In the genomic region with DNA sequence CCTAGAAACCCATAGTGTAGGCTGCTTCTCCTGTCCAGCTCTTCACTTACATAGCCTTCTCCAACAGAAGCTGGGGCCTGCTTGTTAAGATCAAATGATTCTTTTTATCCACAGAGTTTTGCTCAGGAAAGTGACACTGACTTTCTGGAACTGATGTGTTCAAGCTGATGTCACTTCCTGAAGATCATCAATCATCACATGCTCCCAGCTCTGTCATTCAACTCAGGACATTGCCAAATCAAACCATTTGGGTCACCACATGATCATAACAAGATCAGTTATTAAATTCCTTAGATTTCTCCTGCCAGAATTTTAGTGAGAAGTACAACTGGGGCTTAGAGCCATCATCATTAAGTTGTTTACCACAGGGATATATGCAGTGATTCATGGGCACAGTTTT, we compare ENCODE assay signal across 13 cellular contexts.
DNase-seq lines count a peak whose midpoint lies in the region; FAIRE-seq and TF ChIP-seq lines count a peak whose summit lies in the region.
"Had no signal": no experiment of that assay in that cellular context is flagged by ENCODE, and none has a peak within 500 bp of the region (broad histone marks: within the 10 kb centered on the region; RNA-seq: fewer than 3 reads in every experiment).

No MANE protein-coding gene starts in this region.

- DNase-seq in HTR-8/SVneo (ENCODE audit: insufficient read length, low spot score) = peak; percentile 5
- peak; percentile 36 for DNase-seq in OCI-M1 (lab: John Stamatoyannopoulos, UW)
- peak; percentile 4 for DNase-seq in fibroblast of mammary gland (ENCODE audit: low read depth)
- DNase-seq in stromal cell of bone marrow (ENCODE audit: low read depth) = peak; percentile 4
- no peak for DNase-seq in stimulated activated naive CD4-positive, alpha-beta T cell (lab: John Stamatoyannopoulos, UW)
- DNase-seq in GM20000 (ENCODE audit: low spot score) = no peak
- no peak for DNase-seq in GM19240 (ENCODE audit: insufficient read length, low spot score)
- DNase-seq: BE2C; CD4-positive, alpha-beta memory T cell; GOT3; H9 had no signal

- no peak for FAIRE-seq in HTR-8/SVneo (lab: Jason Lieb, UNC)
- FAIRE-seq: A204.1, HepG2 had no signal

- H3K4me3 ChIP-seq in fibroblast of mammary gland (ENCODE audit: control insufficient read depth, low read depth, low read length) = no peak overlapping the region

- TF ChIP-seq CTCF in fibroblast of mammary gland (conservative IDR thresholded peaks at IDR 0.05; ENCODE audit: control insufficient read depth, insufficient read depth, low read depth, low read length) = no peak
- TF ChIP-seq CTCF in GM20000 (IDR thresholded peaks at IDR 0.05; ENCODE audit: extremely low read depth, missing control alignments) = no peak

Comparison
In these comparisons a context has a peak if more than half of its experiments do, and no peak if none do; other contexts are left out.
1. DNase-seq: peak in HTR-8/SVneo (single experiment), OCI-M1 (single experiment), fibroblast of mammary gland (single experiment) and stromal cell of bone marrow (single experiment); none in stimulated activated naive CD4-positive, alpha-beta T cell (0 of 6), GM20000 (single experiment) and GM19240 (single experiment).